17 cellular contexts compared by ENCODE assay signal in genomic region chr16:56547949-56548567, GRCh38. TPM values are rescaled to one million over a fixed set of nuclear protein-coding genes. Genes with fewer than 3 reads are reported as not detected.
A peak's percentile ranks its signal among the peaks of the same experiment; 100 is the strongest.
DNase-seq lines count a peak whose midpoint lies in the region; ATAC-seq, FAIRE-seq and TF ChIP-seq lines count a peak whose summit lies in the region.
"Had no signal": no experiment of that assay in that cellular context is flagged by ENCODE, and none has a peak within 500 bp of the region (broad histone marks: within the 10 kb centered on the region; RNA-seq: fewer than 3 reads in every experiment).

No MANE protein-coding gene starts in this region.

- H3K9ac ChIP-seq in HepG2 (ENCODE audit: insufficient read depth, low read depth, low read length), result no peak overlapping the region

- intact Hi-C loops in HepG2 (cut with micrococcal nuclease; ENCODE audit: unreplicated experiment), result no loop called here
- intact Hi-C loops in right lobe of liver (cut with DNase I), result no loop called here

- H3K9me3 ChIP-seq in HepG2 (ENCODE audit: low read length) (no peaks in the 10 kb centered on the region), right lobe of liver (no peaks in the 10 kb centered on the region)
- H3K9me3 ChIP-seq: body of pancreas had no signal

- in situ Hi-C loops in HepG2 (cut with HindIII; ENCODE audit: extremely low pct_ligation_motif_present, low pct_unique_long_range_greater_than_20kb), result no loop called here

- H3K36me3 ChIP-seq in HepG2 (replicated peaks in 1 of 2; ENCODE audit: control insufficient read depth in 1 of 2, insufficient read depth in 2 of 2, low read length in 2 of 2) (no peaks in the 10 kb centered on the region), right lobe of liver (no peaks in the 10 kb centered on the region)

- ATAC-seq in HepG2 (no peak), right lobe of liver (no peak), HG03108 (IDR thresholded peaks at IDR 0.05; ENCODE audit: unreplicated experiment) (no peak), HG02884 (IDR thresholded peaks at IDR 0.05; ENCODE audit: unreplicated experiment) (no peak)
- ATAC-seq: body of pancreas had no signal

- no peak overlapping the region for H3K4me3 ChIP-seq in HepG2 (replicated peaks in 1 of 3; ENCODE audit: insufficient read depth in 1 of 3, low read depth in 2 of 3, low read length in 3 of 3)
- H3K4me3 ChIP-seq in right lobe of liver, result no peak overlapping the region
- H3K4me3 ChIP-seq: body of pancreas had no signal

- H2AFZ ChIP-seq in HepG2 (ENCODE audit: low read length), result no peak overlapping the region

- no peak overlapping the region for H3K27ac ChIP-seq in HepG2 (ENCODE audit: extremely low read length, insufficient read depth, low read length)
- H3K27ac ChIP-seq in right lobe of liver, result no peak overlapping the region
- peak overlapping the region; percentile 99 for H3K27ac ChIP-seq in caudate nucleus (ENCODE audit: low read depth, low read length)
- peak overlapping the region; percentile 100 for H3K27ac ChIP-seq in layer of hippocampus (ENCODE audit: low read depth, low read length)
- H3K27ac ChIP-seq: body of pancreas, VCaP had no signal

- 46% methylated on average over 4 of the region's 4 CpGs for WGBS in HepG2 (ENCODE audit: low lambda C conversion rate)
- WGBS in right lobe of liver (ENCODE audit: insufficient coverage, low coverage, low lambda C conversion rate, missing lambda C conversion rate), result 64% methylated on average over 3 of the region's 4 CpGs

- no peak for TF ChIP-seq POLR2A in HepG2 (IDR thresholded peaks at IDR 0.05; ENCODE audit: insufficient read depth in 1 of 2, low read depth in 2 of 2, low read length in 2 of 2)
- no peak for TF ChIP-seq POLR2A in right lobe of liver (IDR thresholded peaks at IDR 0.05)

- TF ChIP-seq CTCF in HepG2 (CRISPR knock-in tag; IDR thresholded peaks at IDR 0.05) (no peak), right lobe of liver (IDR thresholded peaks at IDR 0.05) (no peak)

- H3K4me1 ChIP-seq in HepG2 (ENCODE audit: insufficient read depth, low read length) (peaks cover 70% of the 10 kb centered on the region), right lobe of liver (peaks cover 0 to 21% (median 8%) of the 10 kb centered on the region in 4 donors)

- TF ChIP-seq EP300 in HepG2 (IDR thresholded peaks at IDR 0.05; ENCODE audit: low read depth in 2 of 2, low read length in 2 of 2), result no peak
- no peak for TF ChIP-seq EP300 in HepG2 (CRISPR knock-in tag; IDR thresholded peaks at IDR 0.05; ENCODE audit: borderline replicate concordance)

- 0 out of 2 replicates have a peak overlapping the region, but pooled peaks have one; percentile 40 for H3K4me2 ChIP-seq in HepG2 (ENCODE audit: low read depth, low read length)

- CTCF ChIA-PET in HepG2 (lab: Yijun Ruan, JAX; ENCODE audit: low intra/inter-chr PET ratio, low total read pairs), result no interaction called here

- H4K20me1 ChIP-seq in HepG2 (ENCODE audit: insufficient read depth, low read length), result no peaks in the 10 kb centered on the region

- no TSS peak for BruUV-seq in HepG2 (replicated peaks; lab: Mats Ljungman, UMichigan)

- no peak for FAIRE-seq in HepG2 (lab: Jason Lieb, UNC)
- FAIRE-seq: endothelial cell of umbilical vein, RCC 7860 had no signal

- DNase-seq in HepG2 (ENCODE audit: low spot score), result no peak
- DNase-seq in right lobe of liver, result no peak
- peak in 4 of 61 donors; percentile 2 to 41 (median 14) for DNase-seq in caudate nucleus (lab: John Stamatoyannopoulos, UW)
- DNase-seq in activated CD8-positive, alpha-beta memory T cell treated with anti-CD3 and anti-CD28 coated beads, Interleukin-2, amount 50 U/mL, for 4 hours, result no peak
- no peak for DNase-seq in Ammon's horn (ENCODE audit: low spot score)
- DNase-seq: activated T-cell treated with anti-CD3 and anti-CD28 coated beads, Interleukin-2, amount 50 U/mL, for 48 hours; body of pancreas; immature natural killer cell; NCI-H2227 treated with DMSO at 0.1 percent for 48 hours had no signal

- TF ChIP-seq RAD21 in HepG2 (CRISPR knock-in tag; IDR thresholded peaks at IDR 0.05), result no peak

- POLR2A ChIA-PET in HepG2 (lab: Yijun Ruan, JAX), result no interaction called here

- no peaks in the 10 kb centered on the region for H3K79me2 ChIP-seq in HepG2 (ENCODE audit: insufficient read depth, low read length)

- H3K27me3 ChIP-seq in HepG2 (ENCODE audit: control insufficient read depth in 1 of 2, insufficient read depth in 2 of 2, low read length in 2 of 2) (peaks cover 0 to 14% of the 10 kb centered on the region in 2 experiments; a peak in 2 of 5 replicates), right lobe of liver (no peaks in the 10 kb centered on the region), layer of hippocampus (ENCODE audit: control insufficient read depth, insufficient read depth, low read length) (no peaks in the 10 kb centered on the region)
- H3K27me3 ChIP-seq: body of pancreas had no signal

RNA-seq across cellular contexts. Expression of gene MT4, which starts 16.8 kb away (rescaled TPM):
- total RNA-seq in HepG2 (2016; rRNA removed; fragmentation: Illumina TruSeq; extraction: Trizol), result not detected in 2 replicates
- total RNA-seq in HepG2 (2016; cell fraction: cytosol; rRNA removed; fragmentation: Illumina TruSeq; extraction: Trizol; ENCODE audit: low read depth), result not detected in 2 replicates
- not detected in 2 replicates for total RNA-seq in HepG2 (2016; cell fraction: insoluble cytoplasmic fraction; rRNA removed; fragmentation: Illumina TruSeq; extraction: Trizol)
- total RNA-seq in HepG2 (2016; cell fraction: membrane; rRNA removed; fragmentation: Illumina TruSeq; extraction: Trizol), result not detected in 2 replicates
- total RNA-seq in HepG2 (2016; cell fraction: nucleus; rRNA removed; fragmentation: Illumina TruSeq; extraction: Trizol), result not detected in 2 replicates
- polyA plus RNA-seq in HepG2 (2011; rRNA removed), result not detected in 2 replicates
- not detected in 2 replicates for polyA plus RNA-seq in HepG2 (2011; cell fraction: cytosol; rRNA removed)
- polyA plus RNA-seq in HepG2 (2011; cell fraction: nucleus; rRNA removed), result not detected in 2 replicates
- not detected in 2 replicates for polyA plus RNA-seq in HepG2 (2012)
- polyA plus RNA-seq in HepG2 (2016; cell fraction: cytosol; fragmentation: Illumina TruSeq; extraction: Trizol; ENCODE audit: low read depth), result not detected in 2 replicates
- polyA plus RNA-seq in HepG2 (2016; cell fraction: insoluble cytoplasmic fraction; fragmentation: Illumina TruSeq; extraction: Trizol; ENCODE audit: low read depth), result not detected in 2 replicates
- not detected in 2 replicates for polyA plus RNA-seq in HepG2 (2016; cell fraction: membrane; fragmentation: Illumina TruSeq; extraction: Trizol; ENCODE audit: low read depth)
- not detected in 2 replicates for polyA plus RNA-seq in HepG2 (2016; cell fraction: nucleus; fragmentation: Illumina TruSeq; extraction: Trizol; ENCODE audit: insufficient read depth, low read depth)
- polyA minus RNA-seq in HepG2 (2011; rRNA and poly(A)+ RNA removed; ENCODE audit: low replicate concordance), result not detected in 2 replicates
- not detected in 2 replicates for polyA minus RNA-seq in HepG2 (2011; cell fraction: cytosol; rRNA and poly(A)+ RNA removed)
- not detected in 2 replicates for polyA minus RNA-seq in HepG2 (2011; cell fraction: nucleus; rRNA and poly(A)+ RNA removed)
- total RNA-seq in right lobe of liver, result not detected
- total RNA-seq: body of pancreas, endothelial cell of umbilical vein, G401, urinary bladder had no signal
- polyA plus RNA-seq: endothelial cell of umbilical vein, immature natural killer cell, urinary bladder had no signal

RNA-seq across cellular contexts. Expression of gene BBS2, which starts 28.2 kb away (rescaled TPM):
- total RNA-seq in HepG2 (2016; rRNA removed; fragmentation: Illumina TruSeq; extraction: Trizol) (59.7 and 63.5 TPM in 2 replicates), right lobe of liver (10 to 100 TPM in 4 of 6 experiments, 1 to 10 TPM in 2; 5.6 to 18.4 (median 10.5) TPM)
- 11.6 and 13.5 TPM in 2 replicates for total RNA-seq in HepG2 (2016; cell fraction: cytosol; rRNA removed; fragmentation: Illumina TruSeq; extraction: Trizol; ENCODE audit: low read depth)
- 58.4 and 59.3 TPM in 2 replicates for total RNA-seq in HepG2 (2016; cell fraction: insoluble cytoplasmic fraction; rRNA removed; fragmentation: Illumina TruSeq; extraction: Trizol)
- 13.6 and 15.7 TPM in 2 replicates for total RNA-seq in HepG2 (2016; cell fraction: membrane; rRNA removed; fragmentation: Illumina TruSeq; extraction: Trizol)
- total RNA-seq in HepG2 (2016; cell fraction: nucleus; rRNA removed; fragmentation: Illumina TruSeq; extraction: Trizol), result 42.3 and 45.1 TPM in 2 replicates
- 58.2 and 68.3 TPM in 2 replicates for polyA plus RNA-seq in HepG2 (2011; rRNA removed)
- polyA plus RNA-seq in HepG2 (2011; cell fraction: cytosol; rRNA removed), result 25.1 and 27.0 TPM in 2 replicates
- 95.3 and 104 TPM in 2 replicates for polyA plus RNA-seq in HepG2 (2011; cell fraction: nucleus; rRNA removed)
- 30.0 and 44.8 TPM in 2 replicates for polyA plus RNA-seq in HepG2 (2012)
- 2.8 and 2.9 TPM in 2 replicates for polyA plus RNA-seq in HepG2 (2016; cell fraction: cytosol; fragmentation: Illumina TruSeq; extraction: Trizol; ENCODE audit: low read depth)
- 44.4 and 54.3 TPM in 2 replicates for polyA plus RNA-seq in HepG2 (2016; cell fraction: insoluble cytoplasmic fraction; fragmentation: Illumina TruSeq; extraction: Trizol; ENCODE audit: low read depth)
- polyA plus RNA-seq in HepG2 (2016; cell fraction: membrane; fragmentation: Illumina TruSeq; extraction: Trizol; ENCODE audit: low read depth), result 3.6 and 5.8 TPM in 2 replicates
- polyA plus RNA-seq in HepG2 (2016; cell fraction: nucleus; fragmentation: Illumina TruSeq; extraction: Trizol; ENCODE audit: insufficient read depth, low read depth), result 51.0 and 65.6 TPM in 2 replicates
- 43.0 and 46.6 TPM in 2 replicates for polyA minus RNA-seq in HepG2 (2011; rRNA and poly(A)+ RNA removed; ENCODE audit: low replicate concordance)
- polyA minus RNA-seq in HepG2 (2011; cell fraction: cytosol; rRNA and poly(A)+ RNA removed), result 29.7 and 39.9 TPM in 2 replicates
- polyA minus RNA-seq in HepG2 (2011; cell fraction: nucleus; rRNA and poly(A)+ RNA removed), result 56.1 and 67.9 TPM in 2 replicates

RNA-seq across cellular contexts. Expression of gene MT3, which starts 41.3 kb away (rescaled TPM):
- total RNA-seq in HepG2 (2016; rRNA removed; fragmentation: Illumina TruSeq; extraction: Trizol) (not detected in 2 replicates), right lobe of liver (under 1 TPM in 1 of 6 experiments, not detected in 5; 0.62 TPM)
- not detected in 2 replicates for total RNA-seq in HepG2 (2016; cell fraction: cytosol; rRNA removed; fragmentation: Illumina TruSeq; extraction: Trizol; ENCODE audit: low read depth)
- not detected in 2 replicates for total RNA-seq in HepG2 (2016; cell fraction: insoluble cytoplasmic fraction; rRNA removed; fragmentation: Illumina TruSeq; extraction: Trizol)
- total RNA-seq in HepG2 (2016; cell fraction: membrane; rRNA removed; fragmentation: Illumina TruSeq; extraction: Trizol), result not detected in 2 replicates
- total RNA-seq in HepG2 (2016; cell fraction: nucleus; rRNA removed; fragmentation: Illumina TruSeq; extraction: Trizol), result not detected in 2 replicates
- polyA plus RNA-seq in HepG2 (2011; rRNA removed), result not detected in 2 replicates
- polyA plus RNA-seq in HepG2 (2011; cell fraction: cytosol; rRNA removed), result not detected in 2 replicates
- polyA plus RNA-seq in HepG2 (2011; cell fraction: nucleus; rRNA removed), result not detected in 2 replicates
- not detected in 2 replicates for polyA plus RNA-seq in HepG2 (2012)
- not detected in 2 replicates for polyA plus RNA-seq in HepG2 (2016; cell fraction: cytosol; fragmentation: Illumina TruSeq; extraction: Trizol; ENCODE audit: low read depth)
- polyA plus RNA-seq in HepG2 (2016; cell fraction: insoluble cytoplasmic fraction; fragmentation: Illumina TruSeq; extraction: Trizol; ENCODE audit: low read depth), result not detected in 2 replicates
- not detected in 2 replicates for polyA plus RNA-seq in HepG2 (2016; cell fraction: membrane; fragmentation: Illumina TruSeq; extraction: Trizol; ENCODE audit: low read depth)
- not detected in 2 replicates for polyA plus RNA-seq in HepG2 (2016; cell fraction: nucleus; fragmentation: Illumina TruSeq; extraction: Trizol; ENCODE audit: insufficient read depth, low read depth)
- polyA minus RNA-seq in HepG2 (2011; rRNA and poly(A)+ RNA removed; ENCODE audit: low replicate concordance), result not detected in 2 replicates
- not detected in 2 replicates for polyA minus RNA-seq in HepG2 (2011; cell fraction: cytosol; rRNA and poly(A)+ RNA removed)
- polyA minus RNA-seq in HepG2 (2011; cell fraction: nucleus; rRNA and poly(A)+ RNA removed), result not detected in 2 replicates
- total RNA-seq: body of pancreas, endothelial cell of umbilical vein, G401 had no signal
- polyA plus RNA-seq: endothelial cell of umbilical vein, immature natural killer cell had no signal

Comparison
In these comparisons a context has a peak if more than half of its experiments do, and no peak if none do; other contexts are left out.
1. H3K27ac ChIP-seq: peak in caudate nucleus (single experiment) and layer of hippocampus (single experiment); none in HepG2 (single experiment) and right lobe of liver (0 of 3).